ENCODE assay signal across 10 cellular contexts in genomic region chr11:86673055-86673843, GRCh38. TPM values are rescaled to one million over a fixed set of nuclear protein-coding genes. Genes with fewer than 3 reads are reported as not detected.
A peak's percentile ranks its signal among the peaks of the same experiment; 100 is the strongest.
DNase-seq lines count a peak whose midpoint lies in the region; ATAC-seq and TF ChIP-seq lines count a peak whose summit lies in the region.
"Had no signal": no experiment of that assay in that cellular context is flagged by ENCODE, and none has a peak within 500 bp of the region (broad histone marks: within the 10 kb centered on the region; RNA-seq: fewer than 3 reads in every experiment).

No MANE protein-coding gene starts in this region.

- CTCF ChIA-PET in Caco-2 (lab: Charles Lee), result interaction anchor here (0.7 to 2.1 kb wide), 3 partner anchors 7 to 76 kb away, joined by 3 to 12 read pairs (median 4); no protein-coding TSS in a partner anchor

- H3K36me3 Mint-ChIP-seq in Caco-2 (ENCODE audit: insufficient read depth, unreplicated experiment), result no peaks in the 10 kb centered on the region
- no peaks in the 10 kb centered on the region for H3K36me3 Mint-ChIP-seq in brain
- no peaks in the 10 kb centered on the region for H3K36me3 Mint-ChIP-seq in nephron (ENCODE audit: low read depth)

- no TSS peak for BruUV-seq in Caco-2 (replicated peaks; lab: Mats Ljungman, UMichigan)

- peak overlapping the region; percentile 87 for H3K27ac Mint-ChIP-seq in Caco-2 (ENCODE audit: unreplicated experiment)
- H3K27ac Mint-ChIP-seq in brain, result peak overlapping the region in 3 of 5 experiments; percentile 22 to 73 (median 53)
- H3K27ac Mint-ChIP-seq in nephron, result peak overlapping the region in 1 of 3 experiments; percentile 57
- H3K27ac Mint-ChIP-seq: endodermal cell had no signal

- H3K27me3 Mint-ChIP-seq in Caco-2 (ENCODE audit: insufficient read depth, unreplicated experiment) (no peaks in the 10 kb centered on the region), brain (peaks cover 9% of the 10 kb centered on the region), nephron (ENCODE audit: low read depth) (peaks cover 24% of the 10 kb centered on the region)

- H3K4me3 ChIP-seq in Caco-2 (ENCODE audit: low read depth, low read length), result peak overlapping the region; percentile 95; the same call in 1 of the 2 replicates

- TF ChIP-seq CTCF in C4-2B (conservative IDR thresholded peaks at IDR 0.05) (no peak), Caco-2 (IDR thresholded peaks at IDR 0.05; ENCODE audit: insufficient read depth in 1 of 2, low read depth in 1 of 2, low read length in 1 of 2, severe bottlenecking in 1 of 2, unreplicated experiment in 1 of 2) (no peak), brain (conservative IDR thresholded peaks at IDR 0.05) (no peak), nephron (IDR thresholded peaks at IDR 0.05; ENCODE audit: unreplicated experiment in 3 of 3) (no peak), GM13976 (IDR thresholded peaks at IDR 0.05; ENCODE audit: borderline replicate concordance, control extremely low read depth, extremely low read depth, insufficient read depth, missing control alignments) (no peak)

- H3K27me3 ChIP-seq in Caco-2 (replicated peaks; ENCODE audit: control insufficient read depth, insufficient read depth, low read length), result no peaks in the 10 kb centered on the region

- intact Hi-C loops in Caco-2 (cut with micrococcal nuclease; ENCODE audit: unreplicated experiment), result loop anchor here (2.0 to 5.0 kb wide), 4 partner anchors 64 to 216 kb away; no protein-coding TSS in a partner anchor

- no peaks in the 10 kb centered on the region for H3K9me3 ChIP-seq in Caco-2

- peak overlapping the region; percentile 84 for H3K4me3 Mint-ChIP-seq in Caco-2 (ENCODE audit: unreplicated experiment)
- peak overlapping the region; percentile 53 to 83 (median 68) for H3K4me3 Mint-ChIP-seq in brain
- H3K4me3 Mint-ChIP-seq in nephron, result peak overlapping the region; percentile 76 to 85 (median 83)

- H3K4me1 ChIP-seq in Caco-2, result peaks cover 50% of the 10 kb centered on the region

- POLR2A ChIA-PET in Caco-2 (lab: Charles Lee), result interaction anchor here (3.5 kb wide), 1 partner anchor 127 kb away, joined by 14 read pairs; the partner anchor contains the start of gene PRSS23

- in situ Hi-C loops in GM13976 (cut with MboI; ENCODE audit: low sequenced_read_pairs, unreplicated experiment), result no loop called here

- DNase-seq in Caco-2 (no peak), GM13976 (ENCODE audit: low spot score) (no peak)
- DNase-seq in stimulated activated naive CD8-positive, alpha-beta T cell treated with anti-CD3 and anti-CD28 coated beads, Interleukin-15, Interleukin-2, amounts not matched to agents 100 U/mL and 50 U/mL, for 24 hours, result no peak
- DNase-seq: endodermal cell; NCI-H1694; stimulated activated CD4-positive, alpha-beta T cell treated with anti-CD3 and anti-CD28 coated beads, Interleukin-4, amount 100 ng/mL, for 1 hour had no signal

- no peaks in the 10 kb centered on the region for H3K36me3 ChIP-seq in Caco-2 (ENCODE audit: control insufficient read depth, insufficient read depth, low read length)

- peak overlapping the region; percentile 30; the same call in 1 of the 2 replicates for H3K27ac ChIP-seq in C4-2B

- ATAC-seq in SK-N-SH treated with all-trans-retinoic acid at 6 μM for 48 hours, result no peak
- ATAC-seq in stimulated activated naive CD8-positive, alpha-beta T cell treated with anti-CD3 and anti-CD28 coated beads, Interleukin-15, Interleukin-2, amounts not matched to agents 100 U/mL and 50 U/mL, for 24 hours, result no peak

- H3K4me1 Mint-ChIP-seq in Caco-2 (ENCODE audit: low read depth, unreplicated experiment) (peaks cover 80% of the 10 kb centered on the region), brain (peaks cover 48% of the 10 kb centered on the region), nephron (peaks cover 22% of the 10 kb centered on the region)

- H3K9me3 Mint-ChIP-seq in Caco-2 (ENCODE audit: unreplicated experiment) (no peaks in the 10 kb centered on the region), brain (peaks cover 0 to 3% (median 0%) of the 10 kb centered on the region in 5 experiments), nephron (no peaks in the 10 kb centered on the region)
- H3K9me3 Mint-ChIP-seq: endodermal cell had no signal

TF ChIP-seq in SK-N-SH treated with all-trans-retinoic acid at 6 μM for 48 hours, 23 proteins besides CTCF, POLR2A, EP300 and RAD21:
- TF ChIP-seq SNAI2 (CRISPR knock-in tag; IDR thresholded peaks at IDR 0.05) (no peak), CSDC2 (CRISPR knock-in tag; IDR thresholded peaks at IDR 0.05) (no peak), ZC3H10 (CRISPR knock-in tag; IDR thresholded peaks at IDR 0.05) (no peak), BACH2 (CRISPR knock-in tag; IDR thresholded peaks at IDR 0.05; ENCODE audit: borderline replicate concordance) (no peak), ZNF70 (CRISPR knock-in tag; IDR thresholded peaks at IDR 0.05) (no peak), RARB (CRISPR knock-in tag; IDR thresholded peaks at IDR 0.05) (no peak)

RNA-seq across cellular contexts. Expression of gene ME3, which starts 0.8 kb away (rescaled TPM):
- total RNA-seq in Caco-2 (2022), result 32.8 and 36.9 TPM in 2 replicates
- 11.1 TPM for polyA plus RNA-seq in brain (ENCODE audit: insufficient read depth, low read depth, low replicate concordance)
